In the genomic region with DNA sequence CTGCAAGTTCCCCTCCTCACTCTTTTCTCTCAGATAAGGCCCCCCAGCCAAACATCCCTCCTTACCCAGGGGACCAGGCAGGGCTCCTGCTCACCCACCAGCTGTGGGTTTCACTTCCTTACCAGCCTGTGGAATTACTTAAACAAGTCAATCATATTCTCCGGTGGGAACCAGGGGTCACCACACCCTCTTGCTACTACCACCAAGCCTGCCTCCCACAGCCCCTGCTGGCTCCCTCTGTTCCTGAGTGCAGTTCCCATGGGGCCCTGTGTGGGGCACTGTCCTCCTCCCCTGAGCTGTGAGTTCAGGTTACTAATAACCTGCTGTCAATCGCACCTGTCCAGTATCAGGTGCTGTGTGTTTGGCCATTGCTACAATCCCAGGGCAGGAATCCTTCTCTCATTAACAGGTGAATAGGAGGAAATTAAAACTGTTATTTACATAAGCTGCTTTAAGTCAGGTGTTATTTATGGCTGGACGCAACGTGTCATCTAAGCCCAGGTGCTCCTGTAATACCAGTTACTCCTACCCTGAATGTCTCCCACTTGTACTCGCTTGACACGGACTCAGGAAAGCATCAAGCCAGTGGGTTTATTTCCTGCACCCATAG, we compare ENCODE assay signal across 8 cellular contexts. TPM values are rescaled to one million over a fixed set of nuclear protein-coding genes. Genes with fewer than 3 reads are reported as not detected.
DNase-seq lines count a peak whose midpoint lies in the region; ATAC-seq, FAIRE-seq and TF ChIP-seq lines count a peak whose summit lies in the region.

No MANE protein-coding gene starts in this region.

- POLR2A ChIA-PET in OCI-LY7 (lab: Charles Lee) = interaction anchor here (0.6 to 7.3 kb wide), 14 partner anchors 9 to 365 kb away, joined by 3 to 51 read pairs (median 4); a partner anchor contains a TSS
- POLR2A ChIA-PET in HepG2 (lab: Yijun Ruan, JAX) = interaction anchor here (2.6 kb wide), 1 partner anchor 297 kb away, joined by 8 read pairs; a partner anchor contains a TSS

- H3K79me2 ChIP-seq in OCI-LY7 (ENCODE audit: insufficient read depth, low read depth, low read length) = no peaks in the 10 kb centered on the region
- no peaks in the 10 kb centered on the region for H3K79me2 ChIP-seq in HepG2 (ENCODE audit: insufficient read depth, low read length)

- FAIRE-seq in HTR-8/SVneo (lab: Jason Lieb, UNC) (no peak), HepG2 (lab: Jason Lieb, UNC) (peak; percentile 76)

- no peak for TF ChIP-seq RAD21 in HepG2 (CRISPR knock-in tag; IDR thresholded peaks at IDR 0.05)

- BruUV-seq in OCI-LY7 (replicated peaks; lab: Mats Ljungman, UMichigan) (no TSS peak), HepG2 (replicated peaks; lab: Mats Ljungman, UMichigan) (no TSS peak)

- H2AFZ ChIP-seq in OCI-LY7 (ENCODE audit: low read length) (peak overlapping the region; percentile 30; the same call in 1 of the 2 replicates), HepG2 (ENCODE audit: low read length) (no peak overlapping the region)

- intact Hi-C loops in OCI-LY7 (cut with micrococcal nuclease; ENCODE audit: unreplicated experiment) (loop anchor here (1.0 to 2.0 kb wide), 3 partner anchors 74 to 640 kb away; a partner anchor contains a TSS), HepG2 (cut with micrococcal nuclease; ENCODE audit: unreplicated experiment) (loop anchor here (1.0 kb wide), 1 partner anchor 291 kb away; no protein-coding TSS in a partner anchor), transverse colon (cut with DNase I; ENCODE audit: low total_unique reads) (loop anchor here (10.0 kb wide), 1 partner anchor 174 kb away; a partner anchor contains a TSS), sciatic nerve (cut with DNase I) (no loop called here)

- ATAC-seq in GM21526 (IDR thresholded peaks at IDR 0.05; ENCODE audit: low FRiP score, unreplicated experiment) (peak; percentile 82), HepG2 (peak; percentile 85), sciatic nerve (no peak)

- no peaks in the 10 kb centered on the region for H3K36me3 ChIP-seq in OCI-LY7 (ENCODE audit: insufficient read depth, low read length)
- H3K36me3 ChIP-seq in HepG2 (replicated peaks in 1 of 2; ENCODE audit: control insufficient read depth in 1 of 2, insufficient read depth in 2 of 2, low read length in 2 of 2) = no peaks in the 10 kb centered on the region
- no peaks in the 10 kb centered on the region for H3K36me3 ChIP-seq in transverse colon

- TF ChIP-seq CTCF in OCI-LY7 (conservative IDR thresholded peaks at IDR 0.05; ENCODE audit: low read length) (peak; percentile 97), HepG2 (CRISPR knock-in tag; IDR thresholded peaks at IDR 0.05) (peak; percentile 85), transverse colon (IDR thresholded peaks at IDR 0.05) (peak; percentile 84 to 88 (median 86))

- peak overlapping the region; percentile 92 for H3K27ac ChIP-seq in OCI-LY7 (ENCODE audit: low read depth, low read length, poor library complexity, severe bottlenecking)
- H3K27ac ChIP-seq in HepG2 (ENCODE audit: extremely low read length, insufficient read depth, low read length) = no peak overlapping the region
- H3K27ac ChIP-seq in transverse colon = peak overlapping the region in 2 of 4 donors; percentile 5 to 59

- 42% methylated on average over 6 of the region's 6 CpGs for WGBS in HepG2 (ENCODE audit: low lambda C conversion rate)
- 29 to 41% methylated on average over 3 to 6 of the region's 6 CpGs for WGBS in transverse colon (ENCODE audit: low coverage in 1 of 2), 2 donors

- TF ChIP-seq EP300 in HepG2 (IDR thresholded peaks at IDR 0.05; ENCODE audit: low read depth in 2 of 2, low read length in 2 of 2) (no peak), HepG2 (CRISPR knock-in tag; IDR thresholded peaks at IDR 0.05; ENCODE audit: borderline replicate concordance) (no peak), transverse colon (IDR thresholded peaks at IDR 0.05; ENCODE audit: low read depth) (no peak)

- no peaks in the 10 kb centered on the region for H4K20me1 ChIP-seq in OCI-LY7 (ENCODE audit: insufficient read depth, low read length)
- H4K20me1 ChIP-seq in HepG2 (ENCODE audit: insufficient read depth, low read length) = no peaks in the 10 kb centered on the region

- H3K9ac ChIP-seq in HepG2 (ENCODE audit: insufficient read depth, low read depth, low read length) = no peak overlapping the region

- H3K9me3 ChIP-seq in OCI-LY7 (ENCODE audit: low read length) (no peaks in the 10 kb centered on the region), HepG2 (ENCODE audit: low read length) (no peaks in the 10 kb centered on the region), transverse colon (no peaks in the 10 kb centered on the region)

- peaks cover 3 to 9% of the 10 kb centered on the region in 2 experiments; a peak in 2 of 5 replicates for H3K27me3 ChIP-seq in HepG2 (ENCODE audit: control insufficient read depth in 1 of 2, insufficient read depth in 2 of 2, low read length in 2 of 2)
- no peaks in the 10 kb centered on the region for H3K27me3 ChIP-seq in transverse colon

- peak overlapping the region; percentile 35 for H3K4me3 ChIP-seq in OCI-LY7 (ENCODE audit: low read depth, low read length, poor library complexity, severe bottlenecking)
- no peak overlapping the region for H3K4me3 ChIP-seq in HepG2 (replicated peaks in 1 of 3; ENCODE audit: insufficient read depth in 1 of 3, low read depth in 2 of 3, low read length in 3 of 3)
- H3K4me3 ChIP-seq in transverse colon = no peak overlapping the region

- H3K9me2 ChIP-seq in OCI-LY7 (ENCODE audit: insufficient read depth, low read length) = no peaks in the 10 kb centered on the region

- in situ Hi-C loops in HepG2 (cut with HindIII; ENCODE audit: extremely low pct_ligation_motif_present, low pct_unique_long_range_greater_than_20kb) = no loop called here
- in situ Hi-C loops in transverse colon (cut with MboI; ENCODE audit: low pct_ligation_motif_present in 1 of 4, low pct_unique_long_range_greater_than_20kb in 1 of 4, low sequenced_read_pairs in 3 of 4) = loop anchor here (5.0 to 25.0 kb wide), 5 partner anchors 281 to 491 kb away; a partner anchor contains a TSS

- DNase-seq in GDM1 (lab: John Stamatoyannopoulos, UW) (peak; percentile 31), HTR-8/SVneo (ENCODE audit: insufficient read length, low spot score) (peak; percentile 54), OCI-LY7 (ENCODE audit: low spot score) (peak; percentile 92), astrocyte of the hippocampus (ENCODE audit: low read depth, low spot score) (peak; percentile 61), HepG2 (ENCODE audit: low spot score) (peak; percentile 36), transverse colon (peak; percentile 79), sciatic nerve (ENCODE audit: low spot score) (no peak)

- H3K4me1 ChIP-seq in OCI-LY7 (ENCODE audit: insufficient read depth, low read length, poor library complexity, severe bottlenecking) (peaks cover 76% of the 10 kb centered on the region), HepG2 (ENCODE audit: insufficient read depth, low read length) (peaks cover 23% of the 10 kb centered on the region), transverse colon (peaks cover 0 to 23% (median 8%) of the 10 kb centered on the region in 4 donors)

- TF ChIP-seq POLR2A in HepG2 (IDR thresholded peaks at IDR 0.05; ENCODE audit: insufficient read depth in 1 of 2, low read depth in 2 of 2, low read length in 2 of 2) (no peak), transverse colon (IDR thresholded peaks at IDR 0.05) (no peak)

- CTCF ChIA-PET in OCI-LY7 (lab: Charles Lee; ENCODE audit: unreplicated experiment) (interaction anchor here (0.6 to 1.6 kb wide), 6 partner anchors 10 to 402 kb away, joined by 3 to 7 read pairs (median 4); a partner anchor contains a TSS), HepG2 (lab: Yijun Ruan, JAX; ENCODE audit: low intra/inter-chr PET ratio, low total read pairs) (no interaction called here)

- H3K4me2 ChIP-seq in OCI-LY7 (ENCODE audit: low read length) (peak overlapping the region; percentile 70), HepG2 (ENCODE audit: low read depth, low read length) (no peak overlapping the region)

TF ChIP-seq in HepG2, 621 proteins besides CTCF, POLR2A, EP300 and RAD21 (continues in another document):
- peak; percentile 59 for TF ChIP-seq XRCC5 (optimal IDR thresholded peaks at IDR 0.05; ENCODE audit: low read length)
- peak; percentile 86 for TF ChIP-seq STAG1 (CRISPR knock-in tag; IDR thresholded peaks at IDR 0.05)

RNA-seq across cellular contexts. Expression of a gene that starts 53.1 kb away (rescaled TPM):
- total RNA-seq in OCI-LY7 (2014; rRNA removed; shearing (Covaris generic)) = 110 and 117 TPM in 2 replicates
- 288 and 297 TPM in 2 replicates for total RNA-seq in OCI-LY7 (2022)
- total RNA-seq in HepG2 (2016; rRNA removed; fragmentation: Illumina TruSeq; extraction: Trizol) = 64.4 and 76.7 TPM in 2 replicates
- total RNA-seq in HepG2 (2016; cell fraction: cytosol; rRNA removed; fragmentation: Illumina TruSeq; extraction: Trizol; ENCODE audit: low read depth) = 5.8 and 7.2 TPM in 2 replicates
- 58.0 and 76.5 TPM in 2 replicates for total RNA-seq in HepG2 (2016; cell fraction: insoluble cytoplasmic fraction; rRNA removed; fragmentation: Illumina TruSeq; extraction: Trizol)
- total RNA-seq in HepG2 (2016; cell fraction: membrane; rRNA removed; fragmentation: Illumina TruSeq; extraction: Trizol) = 18.3 and 23.6 TPM in 2 replicates
- 103 and 116 TPM in 2 replicates for total RNA-seq in HepG2 (2016; cell fraction: nucleus; rRNA removed; fragmentation: Illumina TruSeq; extraction: Trizol)
- polyA plus RNA-seq in HepG2 (2011; rRNA removed) = 38.2 and 38.9 TPM in 2 replicates
- 25.2 and 34.9 TPM in 2 replicates for polyA plus RNA-seq in HepG2 (2011; cell fraction: cytosol; rRNA removed)
- polyA plus RNA-seq in HepG2 (2011; cell fraction: nucleus; rRNA removed) = 20.9 and 21.1 TPM in 2 replicates
- polyA plus RNA-seq in HepG2 (2012) = 42.0 and 46.8 TPM in 2 replicates
- polyA plus RNA-seq in HepG2 (2016; cell fraction: cytosol; fragmentation: Illumina TruSeq; extraction: Trizol; ENCODE audit: low read depth) = 3.8 and 4.4 TPM in 2 replicates
- polyA plus RNA-seq in HepG2 (2016; cell fraction: insoluble cytoplasmic fraction; fragmentation: Illumina TruSeq; extraction: Trizol; ENCODE audit: low read depth) = 58.6 and 66.3 TPM in 2 replicates
- polyA plus RNA-seq in HepG2 (2016; cell fraction: membrane; fragmentation: Illumina TruSeq; extraction: Trizol; ENCODE audit: low read depth) = 12.1 and 13.5 TPM in 2 replicates
- 109 and 114 TPM in 2 replicates for polyA plus RNA-seq in HepG2 (2016; cell fraction: nucleus; fragmentation: Illumina TruSeq; extraction: Trizol; ENCODE audit: insufficient read depth, low read depth)
- 59.8 and 110 TPM in 2 replicates for polyA minus RNA-seq in HepG2 (2011; rRNA and poly(A)+ RNA removed; ENCODE audit: low replicate concordance)
- 35.1 and 35.9 TPM in 2 replicates for polyA minus RNA-seq in HepG2 (2011; cell fraction: cytosol; rRNA and poly(A)+ RNA removed)
- polyA minus RNA-seq in HepG2 (2011; cell fraction: nucleus; rRNA and poly(A)+ RNA removed) = 43.9 and 51.8 TPM in 2 replicates
- 10 to 100 TPM; 48.6 to 97.9 (median 75.1) TPM for total RNA-seq in transverse colon
- total RNA-seq in sciatic nerve = 48.8 TPM
